ENCODE assay signal across 27 cellular contexts in the genomic region with DNA sequence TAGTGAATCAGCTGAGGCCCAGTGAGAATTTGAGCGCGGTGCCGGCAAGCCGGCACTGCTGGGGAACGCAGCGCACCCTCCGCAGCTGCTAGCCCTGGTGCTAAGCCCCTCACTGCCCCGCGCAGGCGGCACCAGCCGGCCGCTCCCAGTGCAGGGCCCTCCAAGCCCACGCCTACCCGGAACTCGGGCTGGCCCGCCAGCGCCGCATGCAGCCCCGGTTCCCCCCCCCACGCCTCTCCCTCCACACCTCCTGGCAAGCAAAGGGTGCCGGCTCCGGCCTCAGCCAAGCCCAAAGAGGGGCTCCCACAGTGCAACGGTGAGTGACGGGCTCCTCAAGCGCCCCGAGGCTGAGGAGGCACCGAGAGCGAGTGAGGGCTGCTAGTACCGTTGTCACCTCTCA.
"Had no signal": no experiment of that assay in that cellular context is flagged by ENCODE, and none has a peak within 500 bp of the region (broad histone marks: within the 10 kb centered on the region; RNA-seq: fewer than 3 reads in every experiment).

No MANE protein-coding gene starts in this region.

- DNase-seq: activated CD4-positive, alpha-beta memory T cell treated with anti-CD3 and anti-CD28 coated beads for 36 hours; activated CD4-positive, alpha-beta T cell treated with anti-CD3 and anti-CD28 coated beads for 36 hours; activated CD4-positive, alpha-beta T cell treated with anti-CD3 and anti-CD28 coated beads, Interleukin-2, amount 10 ng/mL, durations not matched to agents 24 days and 14 days; activated CD4-positive, CD25-positive, alpha-beta regulatory T cell; activated CD4-positive, CD25-positive, alpha-beta regulatory T cell treated with anti-CD3 and anti-CD28 coated beads, Interleukin-2, amount 50 U/mL, for 72 hours; activated CD8-positive, alpha-beta T cell treated with anti-CD3 and anti-CD28 coated beads, Interleukin-2, amount 10 ng/mL, durations not matched to agents 7 days and 5 days; activated gamma-delta T cell; activated naive CD4-positive, alpha-beta T cell; activated naive CD4-positive, alpha-beta T cell treated with anti-CD3 and anti-CD28 coated beads, Interleukin-2, amount 10 ng/mL, durations not matched to agents 7 days and 5 days; activated naive CD8-positive, alpha-beta T cell treated with anti-CD3 and anti-CD28 coated beads, Interleukin-2, amount 10 ng/mL, durations not matched to agents 7 days and 5 days; activated T-cell treated with anti-CD3 and anti-CD28 coated beads, Interleukin-2, amount 50 U/mL, for 1 hour; activated T-cell treated with anti-CD3 and anti-CD28 coated beads, Interleukin-2, amount 50 U/mL, for 72 hours; cortex of kidney; dermis blood vessel endothelial cell; effector CD4-positive, alpha-beta T cell; effector memory CD8-positive, alpha-beta T cell; esophagus squamous epithelium; foreskin melanocyte; T-helper 2 cell had no signal

- H3K4me1 ChIP-seq: breast epithelium, esophagus squamous epithelium, gastroesophageal sphincter had no signal

- H3K4me1 Mint-ChIP-seq: activated CD4-positive, alpha-beta T cell treated with anti-CD3 and anti-CD28 coated beads for 36 hours; activated CD4-positive, alpha-beta T cell treated with anti-CD3 and anti-CD28 coated beads, Interleukin-2, amount 10 ng/mL, durations not matched to agents 24 days and 14 days; activated naive CD4-positive, alpha-beta T cell treated with anti-CD3 and anti-CD28 coated beads, Interleukin-2, amount 10 ng/mL, durations not matched to agents 7 days and 5 days; activated naive CD8-positive, alpha-beta T cell treated with anti-CD3 and anti-CD28 coated beads, Interleukin-2, amount 10 ng/mL, durations not matched to agents 7 days and 5 days; central memory CD8-positive, alpha-beta T cell had no signal

- H3K27ac Mint-ChIP-seq: activated CD4-positive, alpha-beta memory T cell treated with anti-CD3 and anti-CD28 coated beads for 36 hours; activated CD4-positive, alpha-beta T cell treated with anti-CD3 and anti-CD28 coated beads for 36 hours; activated CD4-positive, alpha-beta T cell treated with anti-CD3 and anti-CD28 coated beads, Interleukin-2, amount 10 ng/mL, durations not matched to agents 24 days and 14 days; activated CD8-positive, alpha-beta T cell treated with anti-CD3 and anti-CD28 coated beads, Interleukin-2, amount 10 ng/mL, durations not matched to agents 7 days and 5 days; activated naive CD4-positive, alpha-beta T cell treated with anti-CD3 and anti-CD28 coated beads, Interleukin-2, amount 10 ng/mL, durations not matched to agents 7 days and 5 days; activated naive CD4-positive, alpha-beta T cell treated with anti-CD3 and anti-CD28 coated beads, Interleukin-2, amount 50 U/mL, for 72 hours; activated naive CD8-positive, alpha-beta T cell treated with anti-CD3 and anti-CD28 coated beads, Interleukin-2, amount 10 ng/mL, durations not matched to agents 7 days and 5 days; activated T-cell treated with anti-CD3 and anti-CD28 coated beads, Interleukin-2, amount 50 U/mL, for 72 hours; brain; effector memory CD8-positive, alpha-beta T cell had no signal

- H3K9me3 ChIP-seq: ascending aorta, breast epithelium, esophagus squamous epithelium, gastroesophageal sphincter had no signal

- H3K4me3 ChIP-seq: ascending aorta, breast epithelium, cardiac muscle cell, esophagus squamous epithelium, gastroesophageal sphincter had no signal

- H3K27ac ChIP-seq: ascending aorta, breast epithelium, cardiac muscle cell, epithelial cell of prostate, esophagus squamous epithelium, gastroesophageal sphincter had no signal

- H3K9me3 Mint-ChIP-seq: activated CD4-positive, alpha-beta memory T cell treated with anti-CD3 and anti-CD28 coated beads for 36 hours; activated CD4-positive, alpha-beta T cell treated with anti-CD3 and anti-CD28 coated beads, Interleukin-2, amount 10 ng/mL, durations not matched to agents 24 days and 14 days; activated naive CD4-positive, alpha-beta T cell treated with anti-CD3 and anti-CD28 coated beads, Interleukin-2, amount 10 ng/mL, durations not matched to agents 7 days and 5 days; activated naive CD4-positive, alpha-beta T cell treated with anti-CD3 and anti-CD28 coated beads, Interleukin-2, amount 50 U/mL, for 72 hours; activated naive CD8-positive, alpha-beta T cell treated with anti-CD3 and anti-CD28 coated beads, Interleukin-2, amount 10 ng/mL, durations not matched to agents 7 days and 5 days; activated T-cell treated with anti-CD3 and anti-CD28 coated beads, Interleukin-2, amount 50 U/mL, for 72 hours; brain; central memory CD8-positive, alpha-beta T cell; effector memory CD8-positive, alpha-beta T cell had no signal

- H3K36me3 Mint-ChIP-seq: activated CD4-positive, alpha-beta memory T cell treated with anti-CD3 and anti-CD28 coated beads for 36 hours; activated naive CD4-positive, alpha-beta T cell treated with anti-CD3 and anti-CD28 coated beads, Interleukin-2, amount 10 ng/mL, durations not matched to agents 7 days and 5 days; activated naive CD4-positive, alpha-beta T cell treated with anti-CD3 and anti-CD28 coated beads, Interleukin-2, amount 50 U/mL, for 72 hours; activated naive CD8-positive, alpha-beta T cell treated with anti-CD3 and anti-CD28 coated beads, Interleukin-2, amount 10 ng/mL, durations not matched to agents 7 days and 5 days; brain had no signal

- H3K36me3 ChIP-seq: ascending aorta, breast epithelium, cardiac muscle cell, esophagus squamous epithelium, gastroesophageal sphincter had no signal

- H3K4me3 Mint-ChIP-seq: activated CD4-positive, alpha-beta memory T cell treated with anti-CD3 and anti-CD28 coated beads for 36 hours; activated CD4-positive, alpha-beta T cell treated with anti-CD3 and anti-CD28 coated beads for 36 hours; activated CD4-positive, alpha-beta T cell treated with anti-CD3 and anti-CD28 coated beads, Interleukin-2, amount 10 ng/mL, durations not matched to agents 24 days and 14 days; activated CD8-positive, alpha-beta T cell treated with anti-CD3 and anti-CD28 coated beads, Interleukin-2, amount 10 ng/mL, durations not matched to agents 7 days and 5 days; activated naive CD4-positive, alpha-beta T cell treated with anti-CD3 and anti-CD28 coated beads, Interleukin-2, amount 10 ng/mL, durations not matched to agents 7 days and 5 days; activated naive CD8-positive, alpha-beta T cell treated with anti-CD3 and anti-CD28 coated beads, Interleukin-2, amount 10 ng/mL, durations not matched to agents 7 days and 5 days; activated T-cell treated with anti-CD3 and anti-CD28 coated beads, Interleukin-2, amount 50 U/mL, for 72 hours; brain; central memory CD8-positive, alpha-beta T cell; effector memory CD8-positive, alpha-beta T cell had no signal

- H3K27me3 ChIP-seq: ascending aorta, breast epithelium, cardiac muscle cell, esophagus squamous epithelium, gastroesophageal sphincter had no signal
